8 cellular contexts compared by ENCODE assay signal in genomic region chr9:4315582-4316215, GRCh38. TPM values are rescaled to one million over a fixed set of nuclear protein-coding genes. Genes with fewer than 3 reads are reported as not detected.
DNase-seq lines count a peak whose midpoint lies in the region; ATAC-seq and TF ChIP-seq lines count a peak whose summit lies in the region.

No MANE protein-coding gene starts in this region.

- H3K4me3 ChIP-seq in H7 (ENCODE audit: insufficient read depth, low read depth, low read length) (no peak overlapping the region), MG63 (no peak overlapping the region), heart left ventricle (no peak overlapping the region)

- H3K27me3 ChIP-seq in H7 (ENCODE audit: control insufficient read depth, insufficient read depth, low read length) (no peaks in the 10 kb centered on the region), MG63 (no peaks in the 10 kb centered on the region), heart left ventricle (no peaks in the 10 kb centered on the region)

- DNase-seq in GM10266 (ENCODE audit: extremely low spot score), result peak; percentile 69
- DNase-seq in H7, result peak; percentile 69
- peak; percentile 33 for DNase-seq in MG63
- DNase-seq in activated naive CD4-positive, alpha-beta T cell treated with anti-CD3 and anti-CD28 coated beads, Interleukin-2, amount 50 U/mL, for 16 hours, result peak; percentile 77
- DNase-seq in heart left ventricle, result peak; percentile 60 to 84 (median 73)
- peak; percentile 89 for DNase-seq in sciatic nerve (ENCODE audit: low spot score)
- DNase-seq in HuH-7 (ENCODE audit: low spot score), result no peak

- H3K36me3 ChIP-seq in H7 (replicated peaks; ENCODE audit: control insufficient read depth, insufficient read depth, low read length) (no peaks in the 10 kb centered on the region), MG63 (no peaks in the 10 kb centered on the region), heart left ventricle (no peaks in the 10 kb centered on the region)

- intact Hi-C loops in heart left ventricle (cut with DNase I), result loop anchor here in 6 of 10 donors (1.0 to 10.0 kb wide), 8 partner anchors 23 to 583 kb away; no protein-coding TSS in a partner anchor
- intact Hi-C loops in sciatic nerve (cut with DNase I), result loop anchor here (10.0 kb wide), 1 partner anchor 49 kb away; no protein-coding TSS in a partner anchor

- 4 to 9% (median 8%) methylated on average over 4 of the region's 4 CpGs for WGBS in heart left ventricle, 4 donors

- H3K9me3 ChIP-seq in MG63, result no peaks in the 10 kb centered on the region
- H3K9me3 ChIP-seq in heart left ventricle, result no peaks in the 10 kb centered on the region

- ATAC-seq in SK-N-SH treated with all-trans-retinoic acid at 6 μM for 48 hours (peak; percentile 99), heart left ventricle (peak; percentile 74 to 93 (median 88)), sciatic nerve (peak; percentile 90)

- H3K27ac ChIP-seq in heart left ventricle, result no peak overlapping the region

- no peak for TF ChIP-seq POLR2A in heart left ventricle (IDR thresholded peaks at IDR 0.05)

- TF ChIP-seq CTCF in GM10266 (IDR thresholded peaks at IDR 0.05; ENCODE audit: control insufficient read depth, insufficient read depth, low read depth, missing control alignments) (peak; percentile 85), heart left ventricle (IDR thresholded peaks at IDR 0.05) (peak; percentile 78 to 92 (median 82))

- H3K4me1 ChIP-seq in heart left ventricle, result peaks cover 0 to 11% (median 0%) of the 10 kb centered on the region in 12 donors

TF ChIP-seq in SK-N-SH treated with all-trans-retinoic acid at 6 μM for 48 hours, 23 proteins besides CTCF, POLR2A, EP300 and RAD21:
- TF ChIP-seq ZNF70 (CRISPR knock-in tag; IDR thresholded peaks at IDR 0.05), result no peak
- no peak for TF ChIP-seq RARB (CRISPR knock-in tag; IDR thresholded peaks at IDR 0.05)
- no peak for TF ChIP-seq GLIS3 (CRISPR knock-in tag; IDR thresholded peaks at IDR 0.05)
- TF ChIP-seq, protein P1, sequence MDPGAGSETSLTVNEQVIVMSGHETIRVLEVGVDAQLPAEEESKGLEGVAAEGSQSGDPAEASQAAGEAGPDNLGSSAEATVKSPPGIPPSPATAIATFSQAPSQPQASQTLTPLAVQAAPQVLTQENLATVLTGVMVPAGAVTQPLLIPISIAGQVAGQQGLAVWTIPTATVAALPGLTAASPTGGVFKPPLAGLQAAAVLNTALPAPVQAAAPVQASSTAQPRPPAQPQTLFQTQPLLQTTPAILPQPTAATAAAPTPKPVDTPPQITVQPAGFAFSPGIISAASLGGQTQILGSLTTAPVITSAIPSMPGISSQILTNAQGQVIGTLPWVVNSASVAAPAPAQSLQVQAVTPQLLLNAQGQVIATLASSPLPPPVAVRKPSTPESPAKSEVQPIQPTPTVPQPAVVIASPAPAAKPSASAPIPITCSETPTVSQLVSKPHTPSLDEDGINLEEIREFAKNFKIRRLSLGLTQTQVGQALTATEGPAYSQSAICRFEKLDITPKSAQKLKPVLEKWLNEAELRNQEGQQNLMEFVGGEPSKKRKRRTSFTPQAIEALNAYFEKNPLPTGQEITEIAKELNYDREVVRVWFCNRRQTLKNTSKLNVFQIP (CRISPR knock-in tag; IDR thresholded peaks at IDR 0.05; ENCODE audit: borderline replicate concordance, low read depth), result no peak
- no peak for TF ChIP-seq ZFP30 (CRISPR knock-in tag; IDR thresholded peaks at IDR 0.05)

RNA-seq across cellular contexts. Expression of gene GLIS3, which starts 15.8 kb away (rescaled TPM):
- total RNA-seq in H7 (2014; rRNA removed; shearing (Covaris generic)), result 0.04 and 0.73 TPM in 2 replicates
- total RNA-seq in MG63 (2014; rRNA removed; shearing (Covaris generic); ENCODE audit: low replicate concordance), result 0.30 and 3.1 TPM in 2 replicates
- total RNA-seq in heart left ventricle (10 to 100 TPM in 2 of 9 donors, 1 to 10 TPM in 7; 2.8 to 10.5 (median 3.3) TPM), sciatic nerve (20.8 TPM)
- 1 to 10 TPM in 1 of 2 donors, under 1 TPM in 1; 0.65 to 2.3 TPM for polyA plus RNA-seq in heart left ventricle
